Comparison of ENCODE assay signal across 1 cellular context in the genomic region with DNA sequence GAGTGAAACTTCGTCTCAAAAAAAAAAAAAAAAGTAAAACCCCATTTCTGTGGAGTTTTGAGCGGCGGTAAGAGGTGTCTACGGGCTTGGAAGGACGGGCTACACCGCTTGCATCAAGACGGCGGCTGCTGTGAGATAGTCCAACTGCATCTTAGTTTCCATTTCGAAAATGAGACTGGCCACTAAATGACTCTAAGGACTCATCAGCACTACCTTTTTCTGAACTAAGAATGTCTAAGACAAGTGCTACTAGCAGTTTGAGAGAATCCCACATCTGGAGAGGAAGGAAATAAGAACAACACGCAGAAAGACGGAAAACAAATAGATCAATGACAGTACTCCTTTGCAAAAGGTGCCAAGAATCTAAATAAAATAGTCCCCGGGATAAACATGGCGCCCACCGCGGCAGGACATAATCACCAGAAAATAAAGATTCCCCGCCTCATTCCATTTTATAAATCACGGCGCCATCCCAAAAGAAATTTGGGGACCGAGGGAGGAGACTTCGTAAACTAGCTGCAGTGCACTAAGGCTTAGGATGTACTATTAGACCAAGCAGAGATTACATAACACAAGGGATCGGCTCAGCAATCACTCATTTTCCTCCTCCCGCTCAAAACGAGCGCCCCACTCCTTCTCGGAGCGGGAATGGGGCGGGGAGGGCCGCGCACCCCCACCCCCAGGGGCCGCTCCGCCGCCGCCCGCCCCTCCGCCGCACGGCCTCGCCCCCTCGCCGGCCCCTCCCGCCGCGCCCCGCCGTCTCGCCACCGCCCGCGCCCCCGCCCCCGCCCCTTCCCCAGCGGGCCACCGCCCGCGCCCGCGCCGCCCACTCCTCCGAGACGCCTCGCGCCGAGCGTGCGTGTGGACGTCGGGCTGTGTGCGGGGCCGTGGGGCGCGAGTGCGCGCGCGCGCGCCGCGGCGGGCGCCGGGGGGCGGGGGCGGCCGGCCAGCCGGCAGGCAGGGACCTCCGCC.
TF ChIP-seq lines count a peak whose summit lies in the region.

No MANE protein-coding gene starts in this region.

TF ChIP-seq in SK-N-SH, 30 proteins besides CTCF, POLR2A, EP300 and RAD21 (continued from another document):
- TF ChIP-seq, protein P1, sequence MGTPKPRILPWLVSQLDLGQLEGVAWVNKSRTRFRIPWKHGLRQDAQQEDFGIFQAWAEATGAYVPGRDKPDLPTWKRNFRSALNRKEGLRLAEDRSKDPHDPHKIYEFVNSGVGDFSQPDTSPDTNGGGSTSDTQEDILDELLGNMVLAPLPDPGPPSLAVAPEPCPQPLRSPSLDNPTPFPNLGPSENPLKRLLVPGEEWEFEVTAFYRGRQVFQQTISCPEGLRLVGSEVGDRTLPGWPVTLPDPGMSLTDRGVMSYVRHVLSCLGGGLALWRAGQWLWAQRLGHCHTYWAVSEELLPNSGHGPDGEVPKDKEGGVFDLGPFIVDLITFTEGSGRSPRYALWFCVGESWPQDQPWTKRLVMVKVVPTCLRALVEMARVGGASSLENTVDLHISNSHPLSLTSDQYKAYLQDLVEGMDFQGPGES (IDR thresholded peaks at IDR 0.05; ENCODE audit: low read depth, low read length) = no peak
- no peak for TF ChIP-seq MEF2A (IDR thresholded peaks at IDR 0.05; ENCODE audit: borderline replicate concordance, low read depth)
- TF ChIP-seq SIN3A (IDR thresholded peaks at IDR 0.05; ENCODE audit: borderline replicate concordance, low read depth, low read length) = no peak
- TF ChIP-seq, protein P2, sequence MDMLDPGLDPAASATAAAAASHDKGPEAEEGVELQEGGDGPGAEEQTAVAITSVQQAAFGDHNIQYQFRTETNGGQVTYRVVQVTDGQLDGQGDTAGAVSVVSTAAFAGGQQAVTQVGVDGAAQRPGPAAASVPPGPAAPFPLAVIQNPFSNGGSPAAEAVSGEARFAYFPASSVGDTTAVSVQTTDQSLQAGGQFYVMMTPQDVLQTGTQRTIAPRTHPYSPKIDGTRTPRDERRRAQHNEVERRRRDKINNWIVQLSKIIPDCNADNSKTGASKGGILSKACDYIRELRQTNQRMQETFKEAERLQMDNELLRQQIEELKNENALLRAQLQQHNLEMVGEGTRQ (IDR thresholded peaks at IDR 0.05; ENCODE audit: borderline replicate concordance, low read depth, low read length) = no peak
- TF ChIP-seq NRF1 (IDR thresholded peaks at IDR 0.05; ENCODE audit: low read depth, low read length) = peak; percentile 40; the same call in 1 of the 2 replicates
- TF ChIP-seq PBX3 (IDR thresholded peaks at IDR 0.05) = peak; percentile 62
- TF ChIP-seq MAX (IDR thresholded peaks at IDR 0.05; ENCODE audit: low read depth) = no peak
- no peak for TF ChIP-seq RFX5 (IDR thresholded peaks at IDR 0.05; ENCODE audit: low read length)
- TF ChIP-seq, protein P3, sequence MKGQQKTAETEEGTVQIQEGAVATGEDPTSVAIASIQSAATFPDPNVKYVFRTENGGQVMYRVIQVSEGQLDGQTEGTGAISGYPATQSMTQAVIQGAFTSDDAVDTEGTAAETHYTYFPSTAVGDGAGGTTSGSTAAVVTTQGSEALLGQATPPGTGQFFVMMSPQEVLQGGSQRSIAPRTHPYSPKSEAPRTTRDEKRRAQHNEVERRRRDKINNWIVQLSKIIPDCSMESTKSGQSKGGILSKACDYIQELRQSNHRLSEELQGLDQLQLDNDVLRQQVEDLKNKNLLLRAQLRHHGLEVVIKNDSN (IDR thresholded peaks at IDR 0.05; ENCODE audit: borderline replicate concordance, low read depth) = no peak
